In genomic region chrX:118345401-118346257, GRCh38 we compare ENCODE assay signal across 8 cellular contexts. TPM values are rescaled to one million over a fixed set of nuclear protein-coding genes. Genes with fewer than 3 reads are reported as not detected.
DNase-seq lines count a peak whose midpoint lies in the region; ATAC-seq and TF ChIP-seq lines count a peak whose summit lies in the region.

TSS of gene WDR44 (plus strand) at chrX:118346106. CDS start at chrX:118346504, 398 bp downstream.

- no peaks in the 10 kb centered on the region for H4K20me1 ChIP-seq in MM.1S (ENCODE audit: insufficient read depth, low read length)

- no peaks in the 10 kb centered on the region for H3K9me3 Mint-ChIP-seq in nephron progenitor cell
- H3K9me3 Mint-ChIP-seq in stimulated activated naive CD8-positive, alpha-beta T cell treated with anti-CD3 and anti-CD28 coated beads, Interleukin-15, amount 100 ng/mL, for 72 hours = no peaks in the 10 kb centered on the region

- H3K9ac ChIP-seq in ES-I3 (ENCODE audit: low read depth, low read length) (peak within 1 kb of the TSS; percentile 88), MM.1S (ENCODE audit: low read length) (peak within 1 kb of the TSS; percentile 77)

- H3K4me1 Mint-ChIP-seq in nephron progenitor cell = peaks cover 38% of the 10 kb centered on the region
- peaks cover 29% of the 10 kb centered on the region for H3K4me1 Mint-ChIP-seq in stimulated activated naive CD8-positive, alpha-beta T cell treated with anti-CD3 and anti-CD28 coated beads, Interleukin-15, amount 100 ng/mL, for 72 hours

- in situ Hi-C loops in HAP-1 (cut with MboI; ENCODE audit: low sequenced_read_pairs) = no loop called here

- no peaks in the 10 kb centered on the region for H3K36me3 ChIP-seq in ES-I3 (ENCODE audit: insufficient read depth, low read length)
- H3K36me3 ChIP-seq in HAP-1 (replicated peaks) = no peaks in the 10 kb centered on the region
- H3K36me3 ChIP-seq in MM.1S (replicated peaks; ENCODE audit: insufficient read depth, low read length) = no peaks in the 10 kb centered on the region

- H3K9me3 ChIP-seq in ES-I3 (ENCODE audit: control insufficient read depth, insufficient read depth, low read length) (no peaks in the 10 kb centered on the region), HAP-1 (no peaks in the 10 kb centered on the region), MM.1S (replicated peaks; ENCODE audit: insufficient read depth, low read length) (no peaks in the 10 kb centered on the region)

- H3K27me3 ChIP-seq in HAP-1 (ENCODE audit: low read depth) (no peaks in the 10 kb centered on the region), MM.1S (replicated peaks; ENCODE audit: insufficient read depth, low read length) (no peaks in the 10 kb centered on the region)

- peaks cover 35% of the 10 kb centered on the region for H3K79me2 ChIP-seq in MM.1S (ENCODE audit: low read length)

- peak within 1 kb of the TSS; percentile 80 for H2AFZ ChIP-seq in MM.1S (ENCODE audit: low read length)

- no peaks in the 10 kb centered on the region for H3K36me3 Mint-ChIP-seq in nephron progenitor cell (ENCODE audit: low read depth)

- TF ChIP-seq CTCF in MM.1S (IDR thresholded peaks at IDR 0.05; ENCODE audit: low read length) = no peak
- no peak for TF ChIP-seq CTCF in fibroblast of the aortic adventitia (IDR thresholded peaks at IDR 0.05; ENCODE audit: insufficient read depth, low read length)
- TF ChIP-seq CTCF in nephron progenitor cell (IDR thresholded peaks at IDR 0.05) = no peak

- peak within 1 kb of the TSS; percentile 100 for H3K27ac Mint-ChIP-seq in nephron progenitor cell
- peak within 1 kb of the TSS; percentile 99 to 100 for H3K27ac Mint-ChIP-seq in stimulated activated naive CD8-positive, alpha-beta T cell treated with anti-CD3 and anti-CD28 coated beads, Interleukin-15, amount 100 ng/mL, for 72 hours

- H3F3A ChIP-seq in MM.1S (ENCODE audit: insufficient read depth, low read length) = peaks cover 13% of the 10 kb centered on the region; the same call in 1 of the 2 replicates

- peak within 1 kb of the TSS; percentile 79 for H3K4me3 ChIP-seq in HAP-1
- peak within 1 kb of the TSS; percentile 69 for H3K4me3 ChIP-seq in MM.1S (ENCODE audit: low read length)
- peak within 1 kb of the TSS; percentile 77 for H3K4me3 ChIP-seq in fibroblast of the aortic adventitia (ENCODE audit: low read depth, low read length)

- peaks cover 7% of the 10 kb centered on the region for H3K27me3 Mint-ChIP-seq in nephron progenitor cell (ENCODE audit: low read depth, poor library complexity)
- no peaks in the 10 kb centered on the region for H3K27me3 Mint-ChIP-seq in stimulated activated naive CD8-positive, alpha-beta T cell treated with anti-CD3 and anti-CD28 coated beads, Interleukin-15, amount 100 ng/mL, for 72 hours

- peak within 1 kb of the TSS; percentile 82; the same call in 1 of the 2 replicates for H3K27ac ChIP-seq in MM.1S (ENCODE audit: low read length)

- H3K4me1 ChIP-seq in ES-I3 (ENCODE audit: insufficient read depth, low read length) (peaks cover 10% of the 10 kb centered on the region), HAP-1 (peaks cover 32% of the 10 kb centered on the region), MM.1S (ENCODE audit: low read length) (peaks cover 3% of the 10 kb centered on the region; the same call in 1 of the 2 replicates)

- peak within 1 kb of the TSS; percentile 79 for H3K4me2 ChIP-seq in MM.1S (ENCODE audit: low read depth, low read length)

- no peaks in the 10 kb centered on the region for H3K9me2 ChIP-seq in MM.1S (replicated peaks; ENCODE audit: insufficient read depth, low read length)

- DNase-seq in HAP-1 (ENCODE audit: low spot score in 2 of 2) (peak; percentile 96 to 99), MM.1S (peak; percentile 95), SIG-M5 (lab: John Stamatoyannopoulos, UW) (peak; percentile 67), activated gamma-delta T cell (lab: John Stamatoyannopoulos, UW) (peak; percentile 77), fibroblast of the aortic adventitia (ENCODE audit: low read depth) (peak; percentile 94), nephron progenitor cell (peak; percentile 98)
- peak; percentile 89 to 95 for DNase-seq in stimulated activated naive CD8-positive, alpha-beta T cell treated with anti-CD3 and anti-CD28 coated beads, Interleukin-15, amount 100 ng/mL, for 72 hours

- ATAC-seq in stimulated activated naive CD8-positive, alpha-beta T cell treated with anti-CD3 and anti-CD28 coated beads, Interleukin-15, amount 100 ng/mL, for 72 hours = peak; percentile 94

- H3K4me3 Mint-ChIP-seq in nephron progenitor cell = peak within 1 kb of the TSS; percentile 98
- H3K4me3 Mint-ChIP-seq in stimulated activated naive CD8-positive, alpha-beta T cell treated with anti-CD3 and anti-CD28 coated beads, Interleukin-15, amount 100 ng/mL, for 72 hours = peak within 1 kb of the TSS; percentile 97 to 99

RNA-seq across cellular contexts. Expression of gene WDR44, which starts in this region (rescaled TPM):
- 20.9 and 25.3 TPM in 2 replicates for total RNA-seq in fibroblast of the aortic adventitia (ENCODE audit: low replicate concordance)

Comparison
In these comparisons a context has a peak if more than half of its experiments do, and no peak if none do; other contexts are left out.
1. Peak in every context shown above with its lines: DNase-seq, ATAC-seq, H3K4me3 ChIP-seq and H3K27ac ChIP-seq.